In the genomic region with DNA sequence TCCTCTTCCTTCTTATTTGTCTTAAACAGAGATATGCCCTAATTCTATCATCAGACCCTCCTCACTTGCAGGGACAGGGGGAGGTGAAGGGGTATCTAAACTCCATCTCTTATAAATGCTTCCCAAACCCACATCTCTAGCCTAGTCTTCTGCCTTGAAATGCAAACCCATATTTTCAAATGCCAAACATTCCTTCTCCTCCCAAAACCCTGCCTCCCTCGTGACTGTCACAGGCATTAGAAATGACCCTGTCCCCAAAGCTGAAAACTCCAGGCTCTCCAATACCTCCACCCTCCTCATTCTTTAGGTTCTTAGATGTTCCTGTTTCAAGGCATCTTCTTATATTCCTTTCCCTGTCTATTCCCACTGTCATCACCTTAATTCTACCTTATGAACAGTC, we compare ENCODE assay signal across 39 cellular contexts.
"Had no signal": no experiment of that assay in that cellular context is flagged by ENCODE, and none has a peak within 500 bp of the region (broad histone marks: within the 10 kb centered on the region; RNA-seq: fewer than 3 reads in every experiment).

No MANE protein-coding gene starts in this region.

- H3K27me3 ChIP-seq: ascending aorta, cardiac muscle cell had no signal

- H3K27ac ChIP-seq: ascending aorta, cardiac muscle cell, WERI-Rb-1 had no signal

- DNase-seq: activated CD4-positive, alpha-beta memory T cell treated with anti-CD3 and anti-CD28 coated beads, Interleukin-2, amount 10 ng/mL, durations not matched to agents 7 days and 5 days; activated CD4-positive, alpha-beta T cell treated with anti-CD3 and anti-CD28 coated beads for 1 hour; activated CD4-positive, alpha-beta T cell treated with anti-CD3 and anti-CD28 coated beads for 36 hours; activated CD4-positive, alpha-beta T cell treated with anti-CD3 and anti-CD28 coated beads for 48 hours; activated CD4-positive, alpha-beta T cell treated with anti-CD3 and anti-CD28 coated beads, Interleukin-2, amount 10 ng/mL, durations not matched to agents 7 days and 5 days; activated CD4-positive, alpha-beta T cell treated with anti-CD3 and anti-CD28 coated beads, Interleukin-2, amount 50 U/mL, for 48 hours; activated CD4-positive, CD25-positive, alpha-beta regulatory T cell; activated CD8-positive, alpha-beta memory T cell treated with anti-CD3 and anti-CD28 coated beads for 24 hours; activated CD8-positive, alpha-beta memory T cell treated with anti-CD3 and anti-CD28 coated beads, Interleukin-2, amount 10 ng/mL, durations not matched to agents 7 days and 5 days; activated CD8-positive, alpha-beta memory T cell treated with anti-CD3 and anti-CD28 coated beads, Interleukin-2, amount 50 U/mL, for 48 hours; activated CD8-positive, alpha-beta T cell treated with anti-CD3 and anti-CD28 coated beads, Interleukin-2, amount 10 ng/mL, durations not matched to agents 7 days and 5 days; activated effector memory CD4-positive, alpha-beta T cell treated with Interleukin-2 at 50 U/mL for 16 hours; activated gamma-delta T cell; activated naive CD4-positive, alpha-beta T cell treated with anti-CD3 and anti-CD28 coated beads, Interleukin-2, amount 10 ng/mL, durations not matched to agents 7 days and 5 days; activated naive CD4-positive, alpha-beta T cell treated with Interleukin-2 at 50 U/mL for 16 hours; activated naive CD8-positive, alpha-beta T cell treated with anti-CD3 and anti-CD28 coated beads, Interleukin-2, amount 10 ng/mL, durations not matched to agents 7 days and 5 days; activated naive CD8-positive, alpha-beta T cell treated with anti-CD3 and anti-CD28 coated beads, Interleukin-2, amount 50 U/mL, for 24 hours; activated T-cell treated with anti-CD3 and anti-CD28 coated beads, Interleukin-2, amount 50 U/mL, for 24 hours; activated T-cell treated with anti-CD3 and anti-CD28 coated beads, Interleukin-2, amount 50 U/mL, for 48 hours; amygdala; anterior cingulate cortex; caudate nucleus; cerebellar nuclear complex; T-helper 1 cell; T-helper 2 cell; T-helper 9 cell had no signal

- H3K36me3 Mint-ChIP-seq: activated CD8-positive, alpha-beta memory T cell treated with anti-CD3 and anti-CD28 coated beads, Interleukin-2, amount 10 ng/mL, durations not matched to agents 7 days and 5 days; activated naive CD4-positive, alpha-beta T cell treated with anti-CD3 and anti-CD28 coated beads, Interleukin-2, amount 10 ng/mL, durations not matched to agents 7 days and 5 days; activated naive CD4-positive, alpha-beta T cell treated with anti-CD3 and anti-CD28 coated beads, Interleukin-2, amount 50 U/mL, for 24 hours; activated naive CD8-positive, alpha-beta T cell; activated naive CD8-positive, alpha-beta T cell treated with anti-CD3 and anti-CD28 coated beads, Interleukin-2, amount 10 ng/mL, durations not matched to agents 7 days and 5 days had no signal

- H3K36me3 ChIP-seq: ascending aorta, cardiac muscle cell, WERI-Rb-1 had no signal

- H3K9me3 ChIP-seq: ascending aorta had no signal

- H3K4me3 Mint-ChIP-seq: activated CD4-positive, alpha-beta memory T cell treated with anti-CD3 and anti-CD28 coated beads, Interleukin-2, amount 10 ng/mL, durations not matched to agents 7 days and 5 days; activated CD4-positive, alpha-beta T cell treated with anti-CD3 and anti-CD28 coated beads for 36 hours; activated CD4-positive, alpha-beta T cell treated with anti-CD3 and anti-CD28 coated beads, Interleukin-2, amount 10 ng/mL, durations not matched to agents 7 days and 5 days; activated CD8-positive, alpha-beta memory T cell treated with anti-CD3 and anti-CD28 coated beads, Interleukin-2, amount 10 ng/mL, durations not matched to agents 7 days and 5 days; activated CD8-positive, alpha-beta T cell treated with anti-CD3 and anti-CD28 coated beads, Interleukin-2, amount 10 ng/mL, durations not matched to agents 7 days and 5 days; activated naive CD4-positive, alpha-beta T cell treated with anti-CD3 and anti-CD28 coated beads, Interleukin-2, amount 10 ng/mL, durations not matched to agents 7 days and 5 days; activated naive CD4-positive, alpha-beta T cell treated with anti-CD3 and anti-CD28 coated beads, Interleukin-2, amount 50 U/mL, for 24 hours; activated naive CD8-positive, alpha-beta T cell; activated naive CD8-positive, alpha-beta T cell treated with anti-CD3 and anti-CD28 coated beads, Interleukin-2, amount 10 ng/mL, durations not matched to agents 7 days and 5 days; activated naive CD8-positive, alpha-beta T cell treated with anti-CD3 and anti-CD28 coated beads, Interleukin-2, amount 50 U/mL, for 24 hours; activated T-cell treated with anti-CD3 and anti-CD28 coated beads, Interleukin-2, amount 50 U/mL, for 24 hours; brain; central memory CD8-positive, alpha-beta T cell; T-helper 1 cell treated with Interleukin-12 subunit alpha and Interleukin-12 subunit beta and Interleukin-4 antibody, amounts not matched to agents 30 μg/mL and 1 μg/mL, for 36 hours; T-helper 2 cell treated with Interferon-gamma antibody and Interleukin-4, amounts not matched to agents 5 μg/mL and 100 μg/mL, for 36 hours; WTC11 had no signal

- H3K4me1 ChIP-seq: ascending aorta had no signal

- H3K27ac Mint-ChIP-seq: activated CD4-positive, alpha-beta memory T cell treated with anti-CD3 and anti-CD28 coated beads, Interleukin-2, amount 10 ng/mL, durations not matched to agents 7 days and 5 days; activated CD4-positive, alpha-beta T cell treated with anti-CD3 and anti-CD28 coated beads for 36 hours; activated CD4-positive, alpha-beta T cell treated with anti-CD3 and anti-CD28 coated beads, Interleukin-2, amount 10 ng/mL, durations not matched to agents 7 days and 5 days; activated CD8-positive, alpha-beta memory T cell treated with anti-CD3 and anti-CD28 coated beads, Interleukin-2, amount 10 ng/mL, durations not matched to agents 7 days and 5 days; activated CD8-positive, alpha-beta T cell treated with anti-CD3 and anti-CD28 coated beads, Interleukin-2, amount 10 ng/mL, durations not matched to agents 7 days and 5 days; activated naive CD4-positive, alpha-beta T cell treated with anti-CD3 and anti-CD28 coated beads, Interleukin-2, amount 10 ng/mL, durations not matched to agents 7 days and 5 days; activated naive CD4-positive, alpha-beta T cell treated with anti-CD3 and anti-CD28 coated beads, Interleukin-2, amount 50 U/mL, for 24 hours; activated naive CD8-positive, alpha-beta T cell; activated naive CD8-positive, alpha-beta T cell treated with anti-CD3 and anti-CD28 coated beads, Interleukin-2, amount 10 ng/mL, durations not matched to agents 7 days and 5 days; activated naive CD8-positive, alpha-beta T cell treated with anti-CD3 and anti-CD28 coated beads, Interleukin-2, amount 50 U/mL, for 24 hours; activated T-cell treated with anti-CD3 and anti-CD28 coated beads, Interleukin-2, amount 50 U/mL, for 24 hours; activated T-helper 2 cell treated with anti-CD3 and anti-CD28 coated beads, Interferon-gamma antibody, Interleukin-2, Interleukin-4, amounts not matched to agents 10 μg/mL and 5 μg/mL and 100 μg/mL, durations not matched to agents 14 hours and 24 hours and 36 hours; brain; T-helper 1 cell treated with Interleukin-12 subunit alpha and Interleukin-12 subunit beta and Interleukin-4 antibody, amounts not matched to agents 30 μg/mL and 1 μg/mL, for 36 hours; T-helper 2 cell treated with Interferon-gamma antibody and Interleukin-4, amounts not matched to agents 5 μg/mL and 100 μg/mL, for 36 hours; WTC11 had no signal

- H3K9me3 Mint-ChIP-seq: activated CD4-positive, alpha-beta memory T cell treated with anti-CD3 and anti-CD28 coated beads, Interleukin-2, amount 10 ng/mL, durations not matched to agents 7 days and 5 days; activated CD4-positive, alpha-beta T cell treated with anti-CD3 and anti-CD28 coated beads, Interleukin-2, amount 10 ng/mL, durations not matched to agents 7 days and 5 days; activated naive CD4-positive, alpha-beta T cell treated with anti-CD3 and anti-CD28 coated beads, Interleukin-2, amount 10 ng/mL, durations not matched to agents 7 days and 5 days; activated naive CD4-positive, alpha-beta T cell treated with anti-CD3 and anti-CD28 coated beads, Interleukin-2, amount 50 U/mL, for 24 hours; activated naive CD8-positive, alpha-beta T cell treated with anti-CD3 and anti-CD28 coated beads, Interleukin-2, amount 10 ng/mL, durations not matched to agents 7 days and 5 days; activated naive CD8-positive, alpha-beta T cell treated with anti-CD3 and anti-CD28 coated beads, Interleukin-2, amount 50 U/mL, for 24 hours; activated T-helper 2 cell treated with anti-CD3 and anti-CD28 coated beads, Interferon-gamma antibody, Interleukin-2, Interleukin-4, amounts not matched to agents 10 μg/mL and 5 μg/mL and 100 μg/mL, durations not matched to agents 14 hours and 24 hours and 36 hours; T-helper 1 cell treated with Interleukin-12 subunit alpha and Interleukin-12 subunit beta and Interleukin-4 antibody, amounts not matched to agents 30 μg/mL and 1 μg/mL, for 36 hours; T-helper 2 cell treated with Interferon-gamma antibody and Interleukin-4, amounts not matched to agents 5 μg/mL and 100 μg/mL, for 36 hours had no signal

- H3K4me1 Mint-ChIP-seq: activated CD4-positive, alpha-beta memory T cell treated with anti-CD3 and anti-CD28 coated beads, Interleukin-2, amount 10 ng/mL, durations not matched to agents 7 days and 5 days; activated CD4-positive, alpha-beta T cell treated with anti-CD3 and anti-CD28 coated beads for 36 hours; activated CD4-positive, alpha-beta T cell treated with anti-CD3 and anti-CD28 coated beads, Interleukin-2, amount 10 ng/mL, durations not matched to agents 7 days and 5 days; activated CD8-positive, alpha-beta memory T cell treated with anti-CD3 and anti-CD28 coated beads, Interleukin-2, amount 10 ng/mL, durations not matched to agents 7 days and 5 days; activated naive CD4-positive, alpha-beta T cell treated with anti-CD3 and anti-CD28 coated beads, Interleukin-2, amount 10 ng/mL, durations not matched to agents 7 days and 5 days; activated naive CD4-positive, alpha-beta T cell treated with anti-CD3 and anti-CD28 coated beads, Interleukin-2, amount 50 U/mL, for 24 hours; activated naive CD8-positive, alpha-beta T cell treated with anti-CD3 and anti-CD28 coated beads, Interleukin-2, amount 10 ng/mL, durations not matched to agents 7 days and 5 days; activated naive CD8-positive, alpha-beta T cell treated with anti-CD3 and anti-CD28 coated beads, Interleukin-2, amount 50 U/mL, for 24 hours; brain; central memory CD8-positive, alpha-beta T cell had no signal

- H3K4me3 ChIP-seq: ascending aorta, cardiac muscle cell had no signal

- ATAC-seq: activated CD4-positive, alpha-beta T cell treated with anti-CD3 and anti-CD28 coated beads for 36 hours; activated CD4-positive, CD25-positive, alpha-beta regulatory T cell treated with anti-CD3 and anti-CD28 coated beads, Interleukin-2, amount 50 U/mL, for 24 hours; activated CD8-positive, alpha-beta memory T cell treated with anti-CD3 and anti-CD28 coated beads, Interleukin-2, amount 10 ng/mL, durations not matched to agents 7 days and 5 days; activated CD8-positive, alpha-beta T cell treated with anti-CD3 and anti-CD28 coated beads, Interleukin-2, amount 10 ng/mL, durations not matched to agents 7 days and 5 days; activated naive CD8-positive, alpha-beta T cell treated with anti-CD3 and anti-CD28 coated beads, Interleukin-2, amount 50 U/mL, for 24 hours had no signal

- H3K27me3 Mint-ChIP-seq: activated naive CD4-positive, alpha-beta T cell treated with anti-CD3 and anti-CD28 coated beads, Interleukin-2, amount 10 ng/mL, durations not matched to agents 7 days and 5 days; brain had no signal

- FAIRE-seq: bronchial epithelial cell had no signal
